In the genomic region with DNA sequence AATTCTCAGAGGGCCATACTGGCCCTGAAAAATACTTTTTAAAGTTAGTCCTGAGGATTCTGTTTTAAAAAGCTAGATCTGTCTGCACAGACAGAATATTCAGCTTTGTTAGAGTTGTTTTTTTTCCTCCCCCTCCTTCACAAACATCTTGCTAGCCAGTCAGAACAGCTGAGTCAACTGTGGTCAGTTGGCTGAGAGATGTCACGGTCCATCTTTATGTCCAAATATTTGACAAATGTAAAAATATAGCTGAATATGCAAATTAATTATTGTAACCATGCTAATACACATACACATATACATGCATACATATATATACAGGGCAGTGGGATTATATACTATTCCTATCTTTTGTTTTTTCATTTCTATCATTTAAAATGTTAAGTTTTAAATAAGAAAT, we compare ENCODE assay signal across 1 cellular context.
TF ChIP-seq lines count a peak whose summit lies in the region.

No MANE protein-coding gene starts in this region.

TF ChIP-seq in HepG2, 621 proteins besides CTCF, POLR2A, EP300 and RAD21 (continued from another document):
- TF ChIP-seq MAFF (IDR thresholded peaks at IDR 0.05; ENCODE audit: low read depth, low read length) = peak; percentile 65
- TF ChIP-seq MAFK (conservative IDR thresholded peaks at IDR 0.05 in 1 of 2, IDR thresholded peaks at IDR 0.05 in 1 of 2; ENCODE audit: low read length in 2 of 2) = peak; percentile 61 to 70
